Comparison of ENCODE assay signal across 1 cellular context in the genomic region with DNA sequence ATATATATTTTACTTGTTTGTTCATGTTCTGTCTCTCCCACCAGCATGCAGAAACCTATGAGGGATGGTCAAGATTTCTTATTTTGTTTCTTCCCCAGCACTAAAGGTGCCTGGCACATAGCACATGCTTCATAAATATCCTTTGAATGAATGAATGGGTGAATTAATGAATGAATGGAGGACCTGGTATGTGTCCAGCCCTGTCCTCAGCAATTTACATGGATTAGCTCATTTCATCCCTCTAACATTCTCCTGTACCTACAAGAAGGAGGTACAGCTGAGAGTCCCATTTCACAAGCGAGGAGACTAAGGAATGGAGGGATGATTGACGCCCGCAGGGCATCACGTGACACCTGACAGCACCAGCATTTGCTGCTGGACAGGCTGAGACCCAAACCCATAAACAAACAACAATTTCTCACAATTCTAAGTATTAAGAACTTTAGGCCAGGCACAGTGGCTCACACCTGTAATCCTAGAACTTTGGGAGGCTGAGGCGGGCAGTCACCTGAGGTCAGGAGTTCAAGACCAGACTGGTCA.
TF ChIP-seq lines count a peak whose summit lies in the region.

No MANE protein-coding gene starts in this region.

TF ChIP-seq in HepG2, 621 proteins besides CTCF, POLR2A, EP300 and RAD21:
- TF ChIP-seq HNRNPL (IDR thresholded peaks at IDR 0.05; ENCODE audit: low read depth, low read length) (no peak), MYNN (CRISPR knock-in tag; IDR thresholded peaks at IDR 0.05; ENCODE audit: low read depth) (no peak), ZNF24 (IDR thresholded peaks at IDR 0.05) (peak; percentile 78), RORA (CRISPR knock-in tag; IDR thresholded peaks at IDR 0.05) (no peak), GABPA (IDR thresholded peaks at IDR 0.05; ENCODE audit: low read depth, low read length) (no peak), GABPA (CRISPR knock-in tag; IDR thresholded peaks at IDR 0.05; ENCODE audit: low read depth) (no peak), ZEB1 (IDR thresholded peaks at IDR 0.05; ENCODE audit: insufficient replicate concordance, low read depth) (no peak), LCORL (IDR thresholded peaks at IDR 0.05) (no peak), LCORL (CRISPR knock-in tag; IDR thresholded peaks at IDR 0.05) (no peak), ZNF225 (CRISPR knock-in tag; IDR thresholded peaks at IDR 0.05) (no peak), KDM3A (CRISPR knock-in tag; IDR thresholded peaks at IDR 0.05; ENCODE audit: low read depth) (no peak), MBD4 (IDR thresholded peaks at IDR 0.05; ENCODE audit: borderline replicate concordance, low read length) (no peak), ZNF383 (CRISPR knock-in tag; IDR thresholded peaks at IDR 0.05; ENCODE audit: borderline replicate concordance) (no peak), ZNF260 (CRISPR knock-in tag; IDR thresholded peaks at IDR 0.05; ENCODE audit: borderline replicate concordance, low read depth) (no peak), ZNF296 (CRISPR knock-in tag; conservative IDR thresholded peaks at IDR 0.05) (no peak), SNAPC2 (CRISPR knock-in tag; IDR thresholded peaks at IDR 0.05) (no peak), RAD51 (IDR thresholded peaks at IDR 0.05; ENCODE audit: borderline replicate concordance) (peak; percentile 68), MIXL1 (CRISPR knock-in tag; IDR thresholded peaks at IDR 0.05) (no peak), CC2D1A (CRISPR knock-in tag; IDR thresholded peaks at IDR 0.05) (no peak)
- TF ChIP-seq, protein P1, sequence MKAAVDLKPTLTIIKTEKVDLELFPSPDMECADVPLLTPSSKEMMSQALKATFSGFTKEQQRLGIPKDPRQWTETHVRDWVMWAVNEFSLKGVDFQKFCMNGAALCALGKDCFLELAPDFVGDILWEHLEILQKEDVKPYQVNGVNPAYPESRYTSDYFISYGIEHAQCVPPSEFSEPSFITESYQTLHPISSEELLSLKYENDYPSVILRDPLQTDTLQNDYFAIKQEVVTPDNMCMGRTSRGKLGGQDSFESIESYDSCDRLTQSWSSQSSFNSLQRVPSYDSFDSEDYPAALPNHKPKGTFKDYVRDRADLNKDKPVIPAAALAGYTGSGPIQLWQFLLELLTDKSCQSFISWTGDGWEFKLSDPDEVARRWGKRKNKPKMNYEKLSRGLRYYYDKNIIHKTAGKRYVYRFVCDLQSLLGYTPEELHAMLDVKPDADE (CRISPR knock-in tag; IDR thresholded peaks at IDR 0.05), result no peak
- TF ChIP-seq, protein P2, sequence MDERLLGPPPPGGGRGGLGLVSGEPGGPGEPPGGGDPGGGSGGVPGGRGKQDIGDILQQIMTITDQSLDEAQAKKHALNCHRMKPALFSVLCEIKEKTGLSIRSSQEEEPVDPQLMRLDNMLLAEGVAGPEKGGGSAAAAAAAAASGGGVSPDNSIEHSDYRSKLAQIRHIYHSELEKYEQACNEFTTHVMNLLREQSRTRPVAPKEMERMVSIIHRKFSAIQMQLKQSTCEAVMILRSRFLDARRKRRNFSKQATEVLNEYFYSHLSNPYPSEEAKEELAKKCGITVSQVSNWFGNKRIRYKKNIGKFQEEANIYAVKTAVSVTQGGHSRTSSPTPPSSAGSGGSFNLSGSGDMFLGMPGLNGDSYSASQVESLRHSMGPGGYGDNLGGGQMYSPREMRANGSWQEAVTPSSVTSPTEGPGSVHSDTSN (CRISPR knock-in tag; IDR thresholded peaks at IDR 0.05), result peak; percentile 64; the same call in 1 of the 2 replicates
- TF ChIP-seq, protein P3, sequence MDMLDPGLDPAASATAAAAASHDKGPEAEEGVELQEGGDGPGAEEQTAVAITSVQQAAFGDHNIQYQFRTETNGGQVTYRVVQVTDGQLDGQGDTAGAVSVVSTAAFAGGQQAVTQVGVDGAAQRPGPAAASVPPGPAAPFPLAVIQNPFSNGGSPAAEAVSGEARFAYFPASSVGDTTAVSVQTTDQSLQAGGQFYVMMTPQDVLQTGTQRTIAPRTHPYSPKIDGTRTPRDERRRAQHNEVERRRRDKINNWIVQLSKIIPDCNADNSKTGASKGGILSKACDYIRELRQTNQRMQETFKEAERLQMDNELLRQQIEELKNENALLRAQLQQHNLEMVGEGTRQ (IDR thresholded peaks at IDR 0.05; ENCODE audit: low read depth, low read length), result peak; percentile 66
- TF ChIP-seq, protein P3 (CRISPR knock-in tag; IDR thresholded peaks at IDR 0.05; ENCODE audit: borderline replicate concordance), result peak; percentile 41; the same call in 1 of the 2 replicates
